ENCODE assay signal across 8 cellular contexts in the genomic region with DNA sequence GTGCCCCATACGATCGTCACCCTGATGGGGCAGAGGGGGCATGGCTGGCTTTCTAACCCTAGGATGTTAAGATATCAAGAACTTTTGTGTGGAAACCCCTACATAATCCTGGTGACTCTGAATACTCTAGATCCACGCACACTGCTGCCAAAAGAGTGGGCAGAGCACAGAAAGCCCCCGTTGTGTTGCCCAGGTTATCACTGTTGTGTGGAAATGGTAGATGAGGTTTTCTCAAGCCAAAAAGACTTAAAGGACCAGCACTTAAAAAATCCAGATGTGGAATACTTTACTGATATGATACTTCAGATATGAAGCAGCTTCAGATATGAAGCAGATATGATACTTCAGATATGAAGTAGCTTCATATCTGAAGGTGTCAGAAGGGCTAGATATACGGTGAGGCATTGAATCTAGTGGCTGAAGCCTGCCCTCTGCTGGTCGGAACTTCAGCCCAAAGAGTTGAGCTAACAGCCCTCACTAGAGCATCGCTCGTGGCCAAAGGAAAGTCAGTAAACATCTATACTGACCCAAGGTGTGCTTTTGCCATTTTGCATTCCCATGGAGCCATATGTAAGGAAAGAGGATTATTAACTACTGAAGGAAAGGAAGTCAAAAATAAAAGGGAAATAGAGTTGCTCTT.
DNase-seq lines count a peak whose midpoint lies in the region; ATAC-seq, FAIRE-seq and TF ChIP-seq lines count a peak whose summit lies in the region.

No MANE protein-coding gene starts in this region.

- FAIRE-seq in RCC 7860 (lab: Jason Lieb, UNC) (no peak), H1 (lab: Jason Lieb, UNC) (no peak), H54 (lab: Jason Lieb, UNC) (no peak)

- POLR2A ChIA-PET in H1 (lab: Charles Lee; ENCODE audit: partially characterized antibody), result no interaction called here

- H2BK12ac ChIP-seq in H1 (ENCODE audit: low read depth, low read length), result no peak overlapping the region

- ATAC-seq in GM18868 (IDR thresholded peaks at IDR 0.05; ENCODE audit: unreplicated experiment), result peak; percentile 75
- ATAC-seq in GM19463 (IDR thresholded peaks at IDR 0.05; ENCODE audit: unreplicated experiment), result no peak
- no peak for ATAC-seq in HG02885 (IDR thresholded peaks at IDR 0.05; ENCODE audit: poor library complexity, unreplicated experiment)

- no peak overlapping the region for H4K91ac ChIP-seq in H1 (replicated peaks; ENCODE audit: insufficient read length, low read length)

- H3K27me3 ChIP-seq in H1 (replicated peaks in 1 of 4; ENCODE audit: control insufficient read depth in 3 of 4, extremely low read depth in 1 of 4, insufficient read depth in 3 of 4, low read length in 3 of 4) (no peaks in the 10 kb centered on the region), esophagus squamous epithelium (no peaks in the 10 kb centered on the region)

- H3K56ac ChIP-seq in H1 (replicated peaks; ENCODE audit: insufficient read length, low read depth, low read length), result no peak overlapping the region

- no peaks in the 10 kb centered on the region for H3K23me2 ChIP-seq in H1 (ENCODE audit: low read depth, low read length)

- H2AFZ ChIP-seq in H1 (ENCODE audit: low read length), result no peak overlapping the region

- H3K9me3 ChIP-seq in H1 (ENCODE audit: insufficient read depth in 2 of 2, low read depth in 1 of 2, low read length in 1 of 2) (no peaks in the 10 kb centered on the region), esophagus squamous epithelium (no peaks in the 10 kb centered on the region)

- no peak overlapping the region for H3K4ac ChIP-seq in H1 (replicated peaks; ENCODE audit: insufficient read length, low read depth, low read length)

- no peaks in the 10 kb centered on the region for H4K20me1 ChIP-seq in H1 (replicated peaks in 1 of 2; ENCODE audit: control insufficient read depth in 1 of 2, insufficient read depth in 2 of 2, low read length in 2 of 2)

- TF ChIP-seq CTCF in H1 (IDR thresholded peaks at IDR 0.05; ENCODE audit: control extremely low read depth in 1 of 3, insufficient read depth in 1 of 3, low read depth in 1 of 3, low read length in 3 of 3) (peak; percentile 46 to 69 (median 49)), esophagus squamous epithelium (IDR thresholded peaks at IDR 0.05) (peak in 1 of 6 experiments; percentile 54)

- no peak overlapping the region for H2AK5ac ChIP-seq in H1 (ENCODE audit: low read depth, low read length)

- TF ChIP-seq POLR2A in H1 (IDR thresholded peaks at IDR 0.05; ENCODE audit: control extremely low read depth in 1 of 2, low read depth in 2 of 2, low read length in 2 of 2), result no peak
- no peak for TF ChIP-seq POLR2A in H54 (IDR thresholded peaks at IDR 0.05; ENCODE audit: low read depth, low read length)
- TF ChIP-seq POLR2A in esophagus squamous epithelium (IDR thresholded peaks at IDR 0.05), result no peak

- no peak overlapping the region for H2BK20ac ChIP-seq in H1 (ENCODE audit: low read length)

- H3K79me2 ChIP-seq in H1 (ENCODE audit: control insufficient read depth in 1 of 2, insufficient read depth in 2 of 2, low read length in 2 of 2), result no peaks in the 10 kb centered on the region

- intact Hi-C loops in esophagus squamous epithelium (cut with DNase I), result no loop called here

- TF ChIP-seq RAD21 in H1 (IDR thresholded peaks at IDR 0.05 in 1 of 2, conservative IDR thresholded peaks at IDR 0.05 in 1 of 2; ENCODE audit: low read depth in 2 of 2, low read length in 2 of 2), result peak; percentile 70 to 74

- no peak overlapping the region for H3K14ac ChIP-seq in H1 (ENCODE audit: insufficient read length)

- no peak for TF ChIP-seq EP300 in H1 (IDR thresholded peaks at IDR 0.05; ENCODE audit: borderline replicate concordance in 1 of 2, low read depth in 2 of 2, low read length in 2 of 2)

- H3K36me3 ChIP-seq in H1 (ENCODE audit: control insufficient read depth in 2 of 4, insufficient read depth in 4 of 4, low read length in 3 of 4) (peaks cover 0 to 25% (median 5%) of the 10 kb centered on the region in 4 experiments; a peak in 4 of 8 replicates), esophagus squamous epithelium (peaks cover 0 to 67% (median 0%) of the 10 kb centered on the region in 3 donors)

- no peak overlapping the region for H2BK15ac ChIP-seq in H1 (ENCODE audit: low read length)

- H2BK120ac ChIP-seq in H1 (replicated peaks; ENCODE audit: low read depth, low read length), result no peak overlapping the region

- H3K23ac ChIP-seq in H1 (ENCODE audit: insufficient read length), result no peak overlapping the region

- H4K5ac ChIP-seq in H1 (ENCODE audit: insufficient read length, low read depth, low read length), result no peak overlapping the region

- H3K27ac ChIP-seq in H1 (ENCODE audit: low read depth, low read length) (no peak overlapping the region), esophagus squamous epithelium (no peak overlapping the region)

- DNase-seq in RCC 7860 (ENCODE audit: low spot score) (peak; percentile 12), H1 (ENCODE audit: low read depth in 1 of 2, low spot score in 2 of 2) (peak; percentile 5 to 54), H54 (ENCODE audit: insufficient read length, low spot score) (no peak), esophagus squamous epithelium (lab: John Stamatoyannopoulos, UW) (no peak)
- DNase-seq in stimulated activated CD4-positive, alpha-beta T cell treated with anti-CD3 and anti-CD28 coated beads, Interleukin-4, amount 100 ng/mL, for 1 hour, result peak; percentile 57

- no peak overlapping the region for H4K8ac ChIP-seq in H1 (ENCODE audit: extremely low read depth, insufficient read depth, low read length)

- no peak overlapping the region for H3K4me3 ChIP-seq in H1 (ENCODE audit: extremely low read depth in 1 of 4, insufficient read depth in 2 of 4, low read depth in 3 of 4, low read length in 4 of 4)
- H3K4me3 ChIP-seq in esophagus squamous epithelium, result no peak overlapping the region

- H3K4me1 ChIP-seq in H1 (replicated peaks in 1 of 4; ENCODE audit: control insufficient read depth in 3 of 4, insufficient read depth in 4 of 4, low read length in 3 of 4) (no peaks in the 10 kb centered on the region), esophagus squamous epithelium (no peaks in the 10 kb centered on the region)

- H3K9ac ChIP-seq in H1 (replicated peaks in 1 of 4; ENCODE audit: extremely low read depth in 1 of 4, low read depth in 3 of 4, low read length in 3 of 4), result no peak overlapping the region

- CTCF ChIA-PET in H1 (lab: Charles Lee; ENCODE audit: partially characterized antibody), result interaction anchor here (0.8 to 1.6 kb wide), 10 partner anchors 10 to 417 kb away, joined by 3 to 7 read pairs (median 4); no protein-coding TSS in a partner anchor

- WGBS in H1 (ENCODE audit: extremely low coverage in 1 of 2, insufficient coverage in 1 of 2, insufficient read length in 1 of 2, insufficient replicate concordance in 2 of 2, low coverage in 1 of 2, low lambda C conversion rate in 2 of 2, missing lambda C conversion rate in 1 of 2), 2 experiments, result 70% methylated on average over 8 of the region's 8 CpGs; no CpG with 5 or more reads in 1 of the 2 experiments
- 65% methylated on average over 4 of the region's 8 CpGs; no CpG with 5 or more reads in 1 of the 2 donors for WGBS in esophagus squamous epithelium, 2 donors

- H3K79me1 ChIP-seq in H1 (ENCODE audit: low read depth, low read length), result no peaks in the 10 kb centered on the region

- no peak overlapping the region for H3K4me2 ChIP-seq in H1 (ENCODE audit: insufficient read depth in 1 of 2, low read depth in 2 of 2, low read length in 2 of 2)

- no peak overlapping the region for H3K18ac ChIP-seq in H1 (ENCODE audit: extremely low read depth, low read length)

- H2BK5ac ChIP-seq in H1 (ENCODE audit: low read depth, low read length), result no peak overlapping the region

TF ChIP-seq in H1, 55 proteins besides CTCF, POLR2A, EP300 and RAD21:
- TF ChIP-seq EZH2 (IDR thresholded peaks at IDR 0.05; ENCODE audit: low read depth, low read length, severe bottlenecking) (no peak), NANOG (IDR thresholded peaks at IDR 0.05; ENCODE audit: insufficient read depth, low read depth, low read length, poor library complexity, severe bottlenecking) (no peak), PHF8 (conservative IDR thresholded peaks at IDR 0.05; ENCODE audit: low read depth, low read length) (no peak), MAFK (IDR thresholded peaks at IDR 0.05; ENCODE audit: low read depth, low read length) (no peak), NRF1 (IDR thresholded peaks at IDR 0.05; ENCODE audit: low read depth, low read length) (no peak), TCF12 (IDR thresholded peaks at IDR 0.05; ENCODE audit: low read depth, low read length) (no peak), USF2 (IDR thresholded peaks at IDR 0.05; ENCODE audit: low read length) (no peak), CBX5 (IDR thresholded peaks at IDR 0.05; ENCODE audit: low read depth, low read length) (no peak), SIX5 (IDR thresholded peaks at IDR 0.05; ENCODE audit: low read depth, low read length) (no peak), HDAC6 (IDR thresholded peaks at IDR 0.05; ENCODE audit: low read depth, low read length) (no peak), TAF7 (optimal IDR thresholded peaks at IDR 0.05; ENCODE audit: borderline replicate concordance, low read depth, low read length) (no peak), FOSL1 (IDR thresholded peaks at IDR 0.05; ENCODE audit: insufficient read depth, low read depth, low read length) (no peak), BCL11A (IDR thresholded peaks at IDR 0.05; ENCODE audit: low read depth in 2 of 2, low read length in 2 of 2) (no peak), SAP30 (IDR thresholded peaks at IDR 0.05; ENCODE audit: insufficient read depth, insufficient replicate concordance, low read length) (no peak), RNF2 (IDR thresholded peaks at IDR 0.05; ENCODE audit: borderline replicate concordance, low read depth, low read length, missing control alignments, poor library complexity, severe bottlenecking) (no peak), KDM4A (IDR thresholded peaks at IDR 0.05; ENCODE audit: low read depth, low read length, severe bottlenecking) (no peak)

Comparison
In these comparisons a context has a peak if more than half of its experiments do, and no peak if none do; other contexts are left out.
1. DNase-seq: peak in RCC 7860 (single experiment), H1 (2 of 2) and stimulated activated CD4-positive, alpha-beta T cell treated with anti-CD3 and anti-CD28 coated beads, Interleukin-4, amount 100 ng/mL, for 1 hour (single experiment); none in H54 (single experiment) and esophagus squamous epithelium (single experiment).